ENCODE assay signal across 13 cellular contexts in genomic region chr15:99511529-99511864, GRCh38. TPM values are rescaled to one million over a fixed set of nuclear protein-coding genes. Genes with fewer than 3 reads are reported as not detected.
A peak's percentile ranks its signal among the peaks of the same experiment; 100 is the strongest.
DNase-seq lines count a peak whose midpoint lies in the region; ATAC-seq and TF ChIP-seq lines count a peak whose summit lies in the region.
"Had no signal": no experiment of that assay in that cellular context is flagged by ENCODE, and none has a peak within 500 bp of the region (broad histone marks: within the 10 kb centered on the region; RNA-seq: fewer than 3 reads in every experiment).

No MANE protein-coding gene starts in this region.

- H3K9ac ChIP-seq in BLaER1 (peak overlapping the region; percentile 90), Loucy (ENCODE audit: low read depth, low read length, poor library complexity, severe bottlenecking) (peak overlapping the region; percentile 67)

- no peak for ATAC-seq in HG02678 (IDR thresholded peaks at IDR 0.05; ENCODE audit: unreplicated experiment)

- no peaks in the 10 kb centered on the region for H3K36me3 ChIP-seq in BLaER1
- H3K36me3 ChIP-seq in Loucy (ENCODE audit: insufficient read depth, low read length), result no peaks in the 10 kb centered on the region
- no peaks in the 10 kb centered on the region for H3K36me3 ChIP-seq in esophagus squamous epithelium
- H3K36me3 ChIP-seq: ovary, Peyer's patch had no signal

- H3K4me1 ChIP-seq in BLaER1 (peaks cover 91% of the 10 kb centered on the region), Loucy (ENCODE audit: insufficient read depth, low read length, poor library complexity, severe bottlenecking) (peaks cover 72% of the 10 kb centered on the region), esophagus squamous epithelium (peaks cover 10 to 32% (median 15%) of the 10 kb centered on the region in 3 donors)

- peak overlapping the region; percentile 87 for H3K4me2 ChIP-seq in BLaER1
- H3K4me2 ChIP-seq in Loucy (ENCODE audit: low read depth, low read length, poor library complexity, severe bottlenecking), result peak overlapping the region; percentile 69

- WGBS in esophagus squamous epithelium, 2 donors, result 21 to 24% methylated on average over 6 of the region's 6 CpGs

- no peaks in the 10 kb centered on the region for H3K27me3 ChIP-seq in BLaER1
- H3K27me3 ChIP-seq in Loucy (ENCODE audit: insufficient read depth, low read length, poor library complexity, severe bottlenecking), result no peaks in the 10 kb centered on the region
- no peaks in the 10 kb centered on the region for H3K27me3 ChIP-seq in esophagus squamous epithelium
- H3K27me3 ChIP-seq: ovary, Peyer's patch had no signal

- H3K9me3 ChIP-seq in BLaER1 (peaks cover 13% of the 10 kb centered on the region), Loucy (ENCODE audit: insufficient read depth, low read depth, low read length) (peaks cover 10% of the 10 kb centered on the region), esophagus squamous epithelium (no peaks in the 10 kb centered on the region)
- H3K9me3 ChIP-seq: ovary, Peyer's patch had no signal

- H3K9me2 ChIP-seq in Loucy (replicated peaks; ENCODE audit: low read depth, low read length), result no peaks in the 10 kb centered on the region

- H3K79me2 ChIP-seq in Loucy (ENCODE audit: insufficient read depth, low read length), result no peaks in the 10 kb centered on the region

- 0 out of 2 replicates have a peak, but pooled peaks cover 5% of the 10 kb centered on the region for H3F3A ChIP-seq in Loucy (ENCODE audit: low read depth)

- no peak for TF ChIP-seq CTCF in Loucy (conservative IDR thresholded peaks at IDR 0.05; ENCODE audit: low read length)
- no peak for TF ChIP-seq CTCF in esophagus squamous epithelium (IDR thresholded peaks at IDR 0.05)
- no peak for TF ChIP-seq CTCF in retinal pigment epithelial cell (conservative IDR thresholded peaks at IDR 0.05; ENCODE audit: low read depth, low read length)

- no peak for TF ChIP-seq POLR2A in esophagus squamous epithelium (IDR thresholded peaks at IDR 0.05)

- H3K4me3 ChIP-seq in BLaER1 (peak overlapping the region; percentile 60), Loucy (ENCODE audit: low read length, poor library complexity, severe bottlenecking) (no peak overlapping the region), esophagus squamous epithelium (no peak overlapping the region), retinal pigment epithelial cell (ENCODE audit: low read length) (no peak overlapping the region)
- H3K4me3 ChIP-seq: ovary had no signal

- no peak overlapping the region for H2AFZ ChIP-seq in Loucy (ENCODE audit: low read length)

- H3K27ac ChIP-seq in BLaER1 (peak overlapping the region; percentile 97), esophagus squamous epithelium (peak overlapping the region in 3 of 4 donors; percentile 36 to 55 (median 51))
- H3K27ac ChIP-seq: ovary had no signal

- intact Hi-C loops in esophagus squamous epithelium (cut with DNase I), result no loop called here

- no peak for DNase-seq in esophagus squamous epithelium (lab: John Stamatoyannopoulos, UW)
- peak; percentile 30 for DNase-seq in retinal pigment epithelial cell (ENCODE audit: low read depth)
- DNase-seq in stimulated activated CD4-positive, alpha-beta T cell treated with anti-CD3 and anti-CD28 coated beads, Interleukin-2, amount 100 ng/mL, for 48 hours, result no peak
- no peak for DNase-seq in germinal center (ENCODE audit: low spot score)
- DNase-seq in NCI-H146 treated with DMSO at 0.1 percent for 48 hours (lab: John Stamatoyannopoulos, UW; ENCODE audit: unreplicated experiment), result no peak
- DNase-seq: CD4-positive, alpha-beta memory T cell; NCI-H226; ovary; T-helper 9 cell had no signal

- no peaks in the 10 kb centered on the region for H4K20me1 ChIP-seq in BLaER1
- H4K20me1 ChIP-seq in Loucy (ENCODE audit: insufficient read depth, low read length, poor library complexity, severe bottlenecking), result no peaks in the 10 kb centered on the region

RNA-seq across cellular contexts. Expression of gene MEF2A, which starts 54.3 kb away (rescaled TPM):
- 10 to 100 TPM; 16.9 to 47.5 (median 24.3) TPM for total RNA-seq in esophagus squamous epithelium
